ENCODE assay signal across 9 cellular contexts in genomic region chr14:104137297-104138097, GRCh38. TPM values are rescaled to one million over a fixed set of nuclear protein-coding genes. Genes with fewer than 3 reads are reported as not detected.
DNase-seq lines count a peak whose midpoint lies in the region; ATAC-seq, FAIRE-seq and TF ChIP-seq lines count a peak whose summit lies in the region.
"Had no signal": no experiment of that assay in that cellular context is flagged by ENCODE, and none has a peak within 500 bp of the region (broad histone marks: within the 10 kb centered on the region; RNA-seq: fewer than 3 reads in every experiment).

No MANE protein-coding gene starts in this region.

- TF ChIP-seq EP300 in H1 (IDR thresholded peaks at IDR 0.05; ENCODE audit: borderline replicate concordance in 1 of 2, low read depth in 2 of 2, low read length in 2 of 2): no peak

- H3K4me3 ChIP-seq in H1 (ENCODE audit: extremely low read depth in 1 of 4, insufficient read depth in 2 of 4, low read depth in 3 of 4, low read length in 4 of 4): peak overlapping the region; percentile 61 to 88 (median 64)
- peak overlapping the region; percentile 67 for H3K4me3 ChIP-seq in mesodermal cell (ENCODE audit: extremely low read depth, insufficient read depth, low read length, poor library complexity, severe bottlenecking)

- peak overlapping the region; percentile 80 for H4K91ac ChIP-seq in H1 (replicated peaks; ENCODE audit: insufficient read length, low read length)

- H3K27me3 ChIP-seq in H1 (replicated peaks in 1 of 4; ENCODE audit: control insufficient read depth in 3 of 4, extremely low read depth in 1 of 4, insufficient read depth in 3 of 4, low read length in 3 of 4): peaks cover 21 to 35% (median 27%) of the 10 kb centered on the region in 4 experiments

- TF ChIP-seq POLR2A in H1 (IDR thresholded peaks at IDR 0.05; ENCODE audit: control extremely low read depth in 1 of 2, low read depth in 2 of 2, low read length in 2 of 2): no peak

- POLR2A ChIA-PET in H1 (lab: Charles Lee; ENCODE audit: partially characterized antibody): no interaction called here

- H3K9ac ChIP-seq in H1 (replicated peaks in 1 of 4; ENCODE audit: extremely low read depth in 1 of 4, low read depth in 3 of 4, low read length in 3 of 4): no peak overlapping the region

- H3K4me2 ChIP-seq in H1 (ENCODE audit: insufficient read depth in 1 of 2, low read depth in 2 of 2, low read length in 2 of 2): peak overlapping the region; percentile 83 to 88

- H3K79me1 ChIP-seq in H1 (ENCODE audit: low read depth, low read length): peaks cover 5% of the 10 kb centered on the region

- peaks cover 16 to 20% of the 10 kb centered on the region in 2 experiments for H4K20me1 ChIP-seq in H1 (replicated peaks in 1 of 2; ENCODE audit: control insufficient read depth in 1 of 2, insufficient read depth in 2 of 2, low read length in 2 of 2)

- H2BK120ac ChIP-seq in H1 (replicated peaks; ENCODE audit: low read depth, low read length): no peak overlapping the region

- no peak overlapping the region for H3K23ac ChIP-seq in H1 (ENCODE audit: insufficient read length)

- peak overlapping the region; percentile 43; the same call in 1 of the 2 replicates for H4K8ac ChIP-seq in H1 (ENCODE audit: extremely low read depth, insufficient read depth, low read length)

- H3K27ac ChIP-seq in H1 (ENCODE audit: low read depth, low read length): no peak overlapping the region
- H3K27ac ChIP-seq in mesodermal cell (ENCODE audit: low read depth, low read length, severe bottlenecking): no peak overlapping the region

- no peak overlapping the region for H3K4ac ChIP-seq in H1 (replicated peaks; ENCODE audit: insufficient read length, low read depth, low read length)

- peak; percentile 75 to 87 for TF ChIP-seq RAD21 in H1 (IDR thresholded peaks at IDR 0.05 in 1 of 2, conservative IDR thresholded peaks at IDR 0.05 in 1 of 2; ENCODE audit: low read depth in 2 of 2, low read length in 2 of 2)

- H2BK15ac ChIP-seq in H1 (ENCODE audit: low read length): no peak overlapping the region

- DNase-seq in NCI-H1092 treated with DMSO at 0.1 percent for 48 hours (lab: John Stamatoyannopoulos, UW): peak; percentile 67
- no peak for DNase-seq in NCI-H1092 (lab: John Stamatoyannopoulos, UW)
- DNase-seq in NCI-H460 (ENCODE audit: extremely low read depth, low read depth): peak; percentile 63
- DNase-seq in activated CD8-positive, alpha-beta memory T cell treated with anti-CD3 and anti-CD28 coated beads for 4 hours (ENCODE audit: low read depth in 2 of 2): peak; percentile 13 to 17
- DNase-seq in H1 (ENCODE audit: low read depth in 1 of 2, low spot score in 2 of 2): peak in 1 of 2 experiments; percentile 94
- DNase-seq in stimulated activated CD8-positive, alpha-beta memory T cell treated with anti-CD3 and anti-CD28 coated beads, Interleukin-4, amount 100 ng/mL, for 24 hours (ENCODE audit: low read depth): peak; percentile 52

- H3K23me2 ChIP-seq in H1 (ENCODE audit: low read depth, low read length): peaks cover 31% of the 10 kb centered on the region

- no peak overlapping the region for H2AFZ ChIP-seq in H1 (ENCODE audit: low read length)

- H2AK5ac ChIP-seq in H1 (ENCODE audit: low read depth, low read length): no peak overlapping the region

- 4% methylated on average over 57 of the region's 88 CpGs; no CpG with 5 or more reads in 1 of the 2 experiments for WGBS in H1 (ENCODE audit: extremely low coverage in 1 of 2, insufficient coverage in 1 of 2, insufficient read length in 1 of 2, insufficient replicate concordance in 2 of 2, low coverage in 1 of 2, low lambda C conversion rate in 2 of 2, missing lambda C conversion rate in 1 of 2), 2 experiments
- 0 to 1% methylated on average over 63 of the region's 88 CpGs for WGBS in mesodermal cell (ENCODE audit: insufficient coverage in 2 of 2), 2 experiments

- H2BK12ac ChIP-seq in H1 (ENCODE audit: low read depth, low read length): no peak overlapping the region

- no peak for ATAC-seq in GM21786 (IDR thresholded peaks at IDR 0.05; ENCODE audit: unreplicated experiment)

- no peak overlapping the region for H3K56ac ChIP-seq in H1 (replicated peaks; ENCODE audit: insufficient read length, low read depth, low read length)

- TF ChIP-seq CTCF in H1 (IDR thresholded peaks at IDR 0.05; ENCODE audit: control extremely low read depth in 1 of 3, insufficient read depth in 1 of 3, low read depth in 1 of 3, low read length in 3 of 3): peak in 2 of 3 experiments; percentile 77 to 90; a peak in 3 of 4 replicates

- CTCF ChIA-PET in H1 (lab: Charles Lee; ENCODE audit: partially characterized antibody): interaction anchor here (0.7 to 1.4 kb wide), 10 partner anchors 12 to 689 kb away, joined by 3 to 5 read pairs (median 3); no protein-coding TSS in a partner anchor

- H3K36me3 ChIP-seq in H1 (ENCODE audit: control insufficient read depth in 2 of 4, insufficient read depth in 4 of 4, low read length in 3 of 4) (no peaks in the 10 kb centered on the region; a peak in 2 of 8 replicates), mesodermal cell (ENCODE audit: control insufficient read depth, insufficient read depth, low read length) (peaks cover 4% of the 10 kb centered on the region)

- H3K4me1 ChIP-seq in H1 (replicated peaks in 1 of 4; ENCODE audit: control insufficient read depth in 3 of 4, insufficient read depth in 4 of 4, low read length in 3 of 4) (peaks cover 0 to 42% (median 31%) of the 10 kb centered on the region in 4 experiments; a peak in 6 of 7 replicates), mesodermal cell (ENCODE audit: control insufficient read depth, insufficient read depth, low read length, poor library complexity, severe bottlenecking) (peaks cover 14% of the 10 kb centered on the region)

- peak overlapping the region; percentile 60; the same call in 1 of the 2 replicates for H3K18ac ChIP-seq in H1 (ENCODE audit: extremely low read depth, low read length)

- no peak overlapping the region for H2BK20ac ChIP-seq in H1 (ENCODE audit: low read length)

- H2BK5ac ChIP-seq in H1 (ENCODE audit: low read depth, low read length): no peak overlapping the region; the same call in 1 of the 2 replicates

- H3K14ac ChIP-seq in H1 (ENCODE audit: insufficient read length): no peak overlapping the region

- peaks cover 3 to 34% of the 10 kb centered on the region in 2 experiments; a peak in 3 of 4 replicates for H3K79me2 ChIP-seq in H1 (ENCODE audit: control insufficient read depth in 1 of 2, insufficient read depth in 2 of 2, low read length in 2 of 2)

- H3K9me3 ChIP-seq in H1 (ENCODE audit: insufficient read depth in 2 of 2, low read depth in 1 of 2, low read length in 1 of 2) (no peaks in the 10 kb centered on the region), mesodermal cell (ENCODE audit: control insufficient read depth, low read length) (no peaks in the 10 kb centered on the region)

- no peak for FAIRE-seq in H1 (lab: Jason Lieb, UNC)

- H4K5ac ChIP-seq in H1 (ENCODE audit: insufficient read length, low read depth, low read length): no peak overlapping the region

TF ChIP-seq in H1, 55 proteins besides CTCF, POLR2A, EP300 and RAD21 (continues in another document):
- TF ChIP-seq TBP (IDR thresholded peaks at IDR 0.05; ENCODE audit: low read depth, low read length): no peak
- peak; percentile 12 for TF ChIP-seq KDM4A (IDR thresholded peaks at IDR 0.05; ENCODE audit: low read depth, low read length, severe bottlenecking)
- no peak for TF ChIP-seq RBBP5 (IDR thresholded peaks at IDR 0.05; ENCODE audit: borderline replicate concordance, low read depth, low read length)
- 0 out of 2 replicates have a peak, but pooled peaks have one; percentile 8 for TF ChIP-seq TCF12 (IDR thresholded peaks at IDR 0.05; ENCODE audit: low read depth, low read length)
- TF ChIP-seq MAX (IDR thresholded peaks at IDR 0.05): peak; percentile 80
- peak; percentile 77 for TF ChIP-seq EZH2 (IDR thresholded peaks at IDR 0.05; ENCODE audit: low read depth, low read length, severe bottlenecking)
- TF ChIP-seq RNF2 (IDR thresholded peaks at IDR 0.05; ENCODE audit: borderline replicate concordance, low read depth, low read length, missing control alignments, poor library complexity, severe bottlenecking): peak; percentile 12
- TF ChIP-seq E2F6 (IDR thresholded peaks at IDR 0.05): peak; percentile 92

RNA-seq across cellular contexts. Expression of gene KIF26A, which starts 0.9 kb away (rescaled TPM):
- total RNA-seq in NCI-H460 (2014; rRNA removed; shearing (Covaris generic)): 38.7 and 46.6 TPM in 2 replicates
- polyA plus RNA-seq in NCI-H460 (2014; cell fraction: nucleus; rRNA removed): 71.2 and 73.6 TPM in 2 replicates
- 41.6 and 42.3 TPM in 2 replicates for total RNA-seq in H1 (2021; fragmentation: NEBNext Ultra II Directional; extraction: Animal tissue kit (Norgen Biotek cat#: 25700))
- polyA plus RNA-seq in H1 (2011; rRNA removed): 11.5 and 25.9 TPM in 2 replicates
- 18.3 TPM for polyA plus RNA-seq in H1 (2011; cell fraction: cytosol; rRNA removed)
- 49.7 TPM for polyA plus RNA-seq in H1 (2011; cell fraction: nucleus; rRNA removed)
- 14.7 to 22.6 TPM (median 20.0 TPM) in 4 replicates for polyA plus RNA-seq in H1 (2012, experiment 1 of 2)
- polyA plus RNA-seq in H1 (2012, experiment 2 of 2): 16.2 TPM
- polyA plus RNA-seq in H1 (2013, experiment 1 of 2): 13.6 TPM
- 12.8 TPM for polyA plus RNA-seq in H1 (2013, experiment 2 of 2)
- polyA minus RNA-seq in H1 (2011; rRNA and poly(A)+ RNA removed): 2.8 and 6.1 TPM in 2 replicates
- 24.9 TPM for polyA minus RNA-seq in H1 (2011; cell fraction: cytosol; rRNA and poly(A)+ RNA removed)
- polyA minus RNA-seq in H1 (2011; cell fraction: nucleus; rRNA and poly(A)+ RNA removed): 24.4 TPM
- 24.4 TPM for polyA plus RNA-seq in mesodermal cell (2013, experiment 1 of 2)
- 20.3 TPM for polyA plus RNA-seq in mesodermal cell (2013, experiment 2 of 2)

RNA-seq across cellular contexts. Expression of gene ASPG, which starts 52.0 kb away (rescaled TPM):
- 0.14 and 0.50 TPM in 2 replicates for total RNA-seq in NCI-H460 (2014; rRNA removed; shearing (Covaris generic))
- polyA plus RNA-seq in NCI-H460 (2014; cell fraction: nucleus; rRNA removed): 1.7 and 2.6 TPM in 2 replicates
- total RNA-seq in H1 (2021; fragmentation: NEBNext Ultra II Directional; extraction: Animal tissue kit (Norgen Biotek cat#: 25700)): 0.34 and 0.46 TPM in 2 replicates
- polyA plus RNA-seq in H1 (2011; rRNA removed): 0.59 and 0.89 TPM in 2 replicates
- polyA plus RNA-seq in H1 (2011; cell fraction: cytosol; rRNA removed): 0.79 TPM
- polyA plus RNA-seq in H1 (2011; cell fraction: nucleus; rRNA removed): 6.4 TPM
- polyA plus RNA-seq in H1 (2012, experiment 1 of 2): 0.22 to 1.6 TPM (median 1.0 TPM) in 4 replicates
- polyA plus RNA-seq in H1 (2012, experiment 2 of 2): 0.21 TPM
- polyA plus RNA-seq in H1 (2013, experiment 1 of 2): 0.36 TPM
- polyA plus RNA-seq in H1 (2013, experiment 2 of 2): 0.06 TPM
- polyA minus RNA-seq in H1 (2011; rRNA and poly(A)+ RNA removed): 0.32 and 1.2 TPM in 2 replicates
- 1.3 TPM for polyA minus RNA-seq in H1 (2011; cell fraction: cytosol; rRNA and poly(A)+ RNA removed)
- 2.8 TPM for polyA minus RNA-seq in H1 (2011; cell fraction: nucleus; rRNA and poly(A)+ RNA removed)
- 1.0 TPM for polyA plus RNA-seq in mesodermal cell (2013, experiment 1 of 2)
- polyA plus RNA-seq in mesodermal cell (2013, experiment 2 of 2): 1.3 TPM
- total RNA-seq: pulmonary artery endothelial cell had no signal
